1 cellular context compared by ENCODE assay signal in genomic region chr22:43173566-43173965, GRCh38.
A peak's percentile ranks its signal among the peaks of the same experiment; 100 is the strongest.
TF ChIP-seq lines count a peak whose summit lies in the region.

No MANE protein-coding gene starts in this region.

TF ChIP-seq in K562, 482 proteins besides CTCF, POLR2A, EP300 and RAD21:
- TF ChIP-seq POLR2G (IDR thresholded peaks at IDR 0.05; ENCODE audit: low read depth, low read length) (peak; percentile 18; the same call in 1 of the 2 replicates), TCF3 (CRISPR knock-in tag; IDR thresholded peaks at IDR 0.05) (no peak)
